Comparison of ENCODE assay signal across 10 cellular contexts in the genomic region with DNA sequence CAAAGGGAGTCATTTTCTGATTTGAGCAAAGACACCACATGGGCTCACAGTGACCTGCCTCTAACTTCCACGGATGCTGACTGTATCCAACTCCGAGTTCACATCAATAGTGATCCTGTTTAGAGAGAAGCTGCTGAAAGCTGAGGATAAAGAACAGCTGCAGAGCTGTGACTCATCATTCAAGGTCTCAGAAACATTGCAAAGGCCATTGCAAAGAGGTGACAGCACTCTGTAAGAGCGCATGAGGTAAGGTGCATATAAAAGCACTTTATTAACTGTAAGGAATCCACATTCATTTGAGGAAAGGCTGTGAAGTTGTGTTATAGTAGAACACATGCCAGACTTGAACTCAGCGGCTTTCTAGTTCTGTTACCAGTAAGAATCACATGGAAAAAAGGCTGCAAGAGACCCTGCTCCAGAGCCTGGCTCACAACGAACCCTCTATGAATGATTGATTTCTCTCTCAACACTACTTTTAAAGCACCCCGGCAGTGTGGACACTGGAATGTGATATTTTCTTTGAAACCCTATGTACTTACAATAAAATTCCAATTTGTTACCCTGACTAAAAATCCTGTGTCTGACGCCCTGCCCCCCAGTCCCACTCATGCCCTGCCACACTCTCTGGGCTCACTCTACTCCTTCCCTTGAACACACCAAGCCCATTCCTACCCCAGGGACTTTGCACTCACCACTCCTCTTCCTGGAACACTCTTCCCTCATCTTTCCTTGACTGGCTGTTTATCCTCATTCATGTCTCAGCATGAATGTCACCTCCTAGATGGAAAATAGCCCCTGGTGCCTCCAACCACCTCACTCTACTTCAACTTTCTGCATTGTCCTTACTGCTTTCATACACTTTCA.
A peak's percentile ranks its signal among the peaks of the same experiment; 100 is the strongest.
DNase-seq lines count a peak whose midpoint lies in the region; ATAC-seq and TF ChIP-seq lines count a peak whose summit lies in the region.
"Had no signal": no experiment of that assay in that cellular context is flagged by ENCODE, and none has a peak within 500 bp of the region (broad histone marks: within the 10 kb centered on the region; RNA-seq: fewer than 3 reads in every experiment).

No MANE protein-coding gene starts in this region.

- no peaks in the 10 kb centered on the region for H3K27me3 ChIP-seq in right atrium auricular region
- H3K27me3 ChIP-seq: BLaER1 had no signal

- no peak for TF ChIP-seq CTCF in right atrium auricular region (IDR thresholded peaks at IDR 0.05)

- DNase-seq in 8988T (peak; percentile 60), HT1080 (ENCODE audit: low read depth) (peak; percentile 73), amniotic stem cell (lab: John Stamatoyannopoulos, UW) (peak; percentile 11), right atrium auricular region (ENCODE audit: low spot score) (no peak)
- no peak for DNase-seq in effector CD8-positive, alpha-beta T cell (lab: John Stamatoyannopoulos, UW)
- DNase-seq in activated naive CD4-positive, alpha-beta T cell treated with anti-CD3 and anti-CD28 coated beads, Interleukin-2, amount 50 U/mL, for 72 hours (ENCODE audit: low spot score in 2 of 2), result no peak
- DNase-seq: NCI-H1105 treated with DMSO at 0.1 percent for 48 hours had no signal

- no peak for ATAC-seq in GM19035 (IDR thresholded peaks at IDR 0.05; ENCODE audit: unreplicated experiment)
- no peak for ATAC-seq in activated naive CD4-positive, alpha-beta T cell treated with anti-CD3 and anti-CD28 coated beads, Interleukin-2, amount 50 U/mL, for 72 hours
- no peak for ATAC-seq in GM19351 (IDR thresholded peaks at IDR 0.05; ENCODE audit: unreplicated experiment)

- H3K4me1 ChIP-seq in right atrium auricular region, result peaks cover 0 to 17% of the 10 kb centered on the region in 2 donors

- no peaks in the 10 kb centered on the region for H3K9me3 Mint-ChIP-seq in activated naive CD4-positive, alpha-beta T cell treated with anti-CD3 and anti-CD28 coated beads, Interleukin-2, amount 50 U/mL, for 72 hours

- H3K4me3 ChIP-seq in right atrium auricular region, result no peak overlapping the region
- H3K4me3 ChIP-seq: BLaER1 had no signal

- H3K9me3 ChIP-seq in right atrium auricular region, result no peaks in the 10 kb centered on the region

- H3K27ac ChIP-seq in right atrium auricular region, result peak overlapping the region; percentile 13 to 37
- H3K27ac ChIP-seq: BLaER1 had no signal

- no peaks in the 10 kb centered on the region for H3K36me3 ChIP-seq in right atrium auricular region
- H3K36me3 ChIP-seq: BLaER1 had no signal

- H3K27ac Mint-ChIP-seq in activated naive CD4-positive, alpha-beta T cell treated with anti-CD3 and anti-CD28 coated beads, Interleukin-2, amount 50 U/mL, for 72 hours, result no peak overlapping the region

- H3K36me3 Mint-ChIP-seq in activated naive CD4-positive, alpha-beta T cell treated with anti-CD3 and anti-CD28 coated beads, Interleukin-2, amount 50 U/mL, for 72 hours, result no peaks in the 10 kb centered on the region

Comparison
In these comparisons a context has a peak if more than half of its experiments do, and no peak if none do; other contexts are left out.
1. DNase-seq: peak in 8988T (single experiment), HT1080 (single experiment) and amniotic stem cell (single experiment); none in right atrium auricular region (single experiment), effector CD8-positive, alpha-beta T cell (single experiment) and activated naive CD4-positive, alpha-beta T cell treated with anti-CD3 and anti-CD28 coated beads, Interleukin-2, amount 50 U/mL, for 72 hours (0 of 2).